In genomic region chr5:40776658-40776977, GRCh38 we compare ENCODE assay signal across 22 cellular contexts. TPM values are rescaled to one million over a fixed set of nuclear protein-coding genes. Genes with fewer than 3 reads are reported as not detected.
A peak's percentile ranks its signal among the peaks of the same experiment; 100 is the strongest.
DNase-seq lines count a peak whose midpoint lies in the region; ATAC-seq and TF ChIP-seq lines count a peak whose summit lies in the region.
"Had no signal": no experiment of that assay in that cellular context is flagged by ENCODE, and none has a peak within 500 bp of the region (broad histone marks: within the 10 kb centered on the region; RNA-seq: fewer than 3 reads in every experiment).

No MANE protein-coding gene starts in this region.

- no peak for DNase-seq in activated CD4-positive, alpha-beta memory T cell treated with anti-CD3 and anti-CD28 coated beads for 36 hours
- DNase-seq in activated CD4-positive, alpha-beta memory T cell treated with anti-CD3 and anti-CD28 coated beads, Interleukin-2, amount 10 ng/mL, durations not matched to agents 7 days and 5 days, result no peak
- no peak for DNase-seq in LNCaP clone FGC (ENCODE audit: low read depth)
- DNase-seq in activated T-helper 2 cell treated with anti-CD3 and anti-CD28 coated beads, Interferon-gamma antibody, Interleukin-2, Interleukin-4, amounts not matched to agents 10 μg/mL and 5 μg/mL and 100 μg/mL, durations not matched to agents 14 hours and 24 hours and 36 hours (ENCODE audit: low spot score), result no peak
- DNase-seq in midbrain (lab: John Stamatoyannopoulos, UW), result no peak
- DNase-seq in activated CD8-positive, alpha-beta memory T cell treated with anti-CD3 and anti-CD28 coated beads, Interleukin-2, amount 50 U/mL, for 48 hours, result no peak
- DNase-seq: activated naive CD8-positive, alpha-beta T cell treated with anti-CD3 and anti-CD28 coated beads, Interleukin-2, amount 50 U/mL, for 24 hours; body of pancreas; Caco-2; effector memory CD8-positive, alpha-beta T cell; esophagus squamous epithelium; naive thymus-derived CD4-positive, alpha-beta T cell; NCI-H1417; NCI-H524 treated with DMSO at 0.1 percent for 48 hours; ovary; right lobe of liver; SK-N-SH had no signal

- no peak overlapping the region for H3K4me3 Mint-ChIP-seq in activated CD4-positive, alpha-beta memory T cell treated with anti-CD3 and anti-CD28 coated beads for 36 hours
- no peak overlapping the region for H3K4me3 Mint-ChIP-seq in activated CD4-positive, alpha-beta memory T cell treated with anti-CD3 and anti-CD28 coated beads, Interleukin-2, amount 10 ng/mL, durations not matched to agents 7 days and 5 days
- no peak overlapping the region for H3K4me3 Mint-ChIP-seq in activated T-helper 2 cell treated with anti-CD3 and anti-CD28 coated beads, Interferon-gamma antibody, Interleukin-2, Interleukin-4, amounts not matched to agents 10 μg/mL and 5 μg/mL and 100 μg/mL, durations not matched to agents 14 hours and 24 hours and 36 hours (ENCODE audit: low read depth)
- H3K4me3 Mint-ChIP-seq: activated naive CD8-positive, alpha-beta T cell treated with anti-CD3 and anti-CD28 coated beads, Interleukin-2, amount 50 U/mL, for 24 hours; effector memory CD8-positive, alpha-beta T cell; naive thymus-derived CD4-positive, alpha-beta T cell had no signal

- peaks cover 47% of the 10 kb centered on the region for H3K36me3 ChIP-seq in neutrophil
- H3K36me3 ChIP-seq: ovary had no signal

- intact Hi-C loops in activated CD4-positive, alpha-beta memory T cell treated with anti-CD3 and anti-CD28 coated beads for 36 hours (cut with micrococcal nuclease), result loop anchor here (1.0 kb wide), 1 partner anchor 20 kb away; no protein-coding TSS in a partner anchor
- intact Hi-C loops in activated T-helper 2 cell treated with anti-CD3 and anti-CD28 coated beads, Interferon-gamma antibody, Interleukin-2, Interleukin-4, amounts not matched to agents 10 μg/mL and 5 μg/mL and 100 μg/mL, durations not matched to agents 14 hours and 24 hours and 36 hours (cut with micrococcal nuclease), result loop anchor here (2.0 kb wide), 1 partner anchor 20 kb away; no protein-coding TSS in a partner anchor

- TF ChIP-seq CTCF in LNCaP clone FGC (IDR thresholded peaks at IDR 0.05; ENCODE audit: control insufficient read depth, extremely low read depth, insufficient read depth) (no peak), neutrophil (IDR thresholded peaks at IDR 0.05) (no peak)

- H3K9me3 Mint-ChIP-seq in activated CD4-positive, alpha-beta memory T cell treated with anti-CD3 and anti-CD28 coated beads for 36 hours, result no peaks in the 10 kb centered on the region
- no peaks in the 10 kb centered on the region for H3K9me3 Mint-ChIP-seq in activated CD4-positive, alpha-beta memory T cell treated with anti-CD3 and anti-CD28 coated beads, Interleukin-2, amount 10 ng/mL, durations not matched to agents 7 days and 5 days
- H3K9me3 Mint-ChIP-seq in activated T-helper 2 cell treated with anti-CD3 and anti-CD28 coated beads, Interferon-gamma antibody, Interleukin-2, Interleukin-4, amounts not matched to agents 10 μg/mL and 5 μg/mL and 100 μg/mL, durations not matched to agents 14 hours and 24 hours and 36 hours, result no peaks in the 10 kb centered on the region
- H3K9me3 Mint-ChIP-seq: activated naive CD8-positive, alpha-beta T cell treated with anti-CD3 and anti-CD28 coated beads, Interleukin-2, amount 50 U/mL, for 24 hours; effector memory CD8-positive, alpha-beta T cell had no signal

- H3K27me3 Mint-ChIP-seq in activated CD4-positive, alpha-beta memory T cell treated with anti-CD3 and anti-CD28 coated beads for 36 hours, result no peaks in the 10 kb centered on the region
- H3K27me3 Mint-ChIP-seq in activated CD4-positive, alpha-beta memory T cell treated with anti-CD3 and anti-CD28 coated beads, Interleukin-2, amount 10 ng/mL, durations not matched to agents 7 days and 5 days, result no peaks in the 10 kb centered on the region
- no peaks in the 10 kb centered on the region for H3K27me3 Mint-ChIP-seq in activated T-helper 2 cell treated with anti-CD3 and anti-CD28 coated beads, Interferon-gamma antibody, Interleukin-2, Interleukin-4, amounts not matched to agents 10 μg/mL and 5 μg/mL and 100 μg/mL, durations not matched to agents 14 hours and 24 hours and 36 hours (ENCODE audit: low read depth)
- H3K27me3 Mint-ChIP-seq: activated naive CD8-positive, alpha-beta T cell treated with anti-CD3 and anti-CD28 coated beads, Interleukin-2, amount 50 U/mL, for 24 hours; effector memory CD8-positive, alpha-beta T cell; naive thymus-derived CD4-positive, alpha-beta T cell had no signal

- no peaks in the 10 kb centered on the region for H3K27me3 ChIP-seq in neutrophil
- H3K27me3 ChIP-seq: body of pancreas, esophagus squamous epithelium, gastroesophageal sphincter, ovary, right lobe of liver had no signal

- peaks cover 47% of the 10 kb centered on the region in 2 experiments for H3K4me1 ChIP-seq in neutrophil (ENCODE audit: control insufficient read depth in 1 of 2, insufficient read depth in 1 of 2, low read depth in 1 of 2, low read length in 1 of 2)

- CTCF ChIA-PET in activated CD4-positive, alpha-beta memory T cell treated with anti-CD3 and anti-CD28 coated beads for 36 hours (lab: Charles Lee), result interaction anchor here (2.0 kb wide), 1 partner anchor 21 kb away, joined by 5 read pairs; the partner anchor contains the start of gene TTC33
- CTCF ChIA-PET in activated CD4-positive, alpha-beta memory T cell treated with anti-CD3 and anti-CD28 coated beads, Interleukin-2, amount 10 ng/mL, durations not matched to agents 7 days and 5 days (lab: Charles Lee), result interaction anchor here (2.1 kb wide), 1 partner anchor 20 kb away, joined by 6 read pairs; the partner anchor contains the start of gene TTC33

- H3K27ac Mint-ChIP-seq in activated CD4-positive, alpha-beta memory T cell treated with anti-CD3 and anti-CD28 coated beads for 36 hours, result peak overlapping the region; percentile 80
- no peak overlapping the region for H3K27ac Mint-ChIP-seq in activated CD4-positive, alpha-beta memory T cell treated with anti-CD3 and anti-CD28 coated beads, Interleukin-2, amount 10 ng/mL, durations not matched to agents 7 days and 5 days
- peak overlapping the region; percentile 51 for H3K27ac Mint-ChIP-seq in activated T-helper 2 cell treated with anti-CD3 and anti-CD28 coated beads, Interferon-gamma antibody, Interleukin-2, Interleukin-4, amounts not matched to agents 10 μg/mL and 5 μg/mL and 100 μg/mL, durations not matched to agents 14 hours and 24 hours and 36 hours

- H3K4me1 Mint-ChIP-seq in activated CD4-positive, alpha-beta memory T cell treated with anti-CD3 and anti-CD28 coated beads for 36 hours (ENCODE audit: low read depth), result peaks cover 33% of the 10 kb centered on the region
- peaks cover 14% of the 10 kb centered on the region for H3K4me1 Mint-ChIP-seq in activated CD4-positive, alpha-beta memory T cell treated with anti-CD3 and anti-CD28 coated beads, Interleukin-2, amount 10 ng/mL, durations not matched to agents 7 days and 5 days
- H3K4me1 Mint-ChIP-seq in activated T-helper 2 cell treated with anti-CD3 and anti-CD28 coated beads, Interferon-gamma antibody, Interleukin-2, Interleukin-4, amounts not matched to agents 10 μg/mL and 5 μg/mL and 100 μg/mL, durations not matched to agents 14 hours and 24 hours and 36 hours (ENCODE audit: low read depth), result peaks cover 18% of the 10 kb centered on the region

- H3K9me3 ChIP-seq in neutrophil, result no peaks in the 10 kb centered on the region
- H3K9me3 ChIP-seq: body of pancreas, Caco-2, esophagus squamous epithelium, gastroesophageal sphincter, ovary, right lobe of liver, SK-N-SH had no signal

- POLR2A ChIA-PET in activated CD4-positive, alpha-beta memory T cell treated with anti-CD3 and anti-CD28 coated beads for 36 hours (lab: Charles Lee), result interaction anchor here (1.0 kb wide), 2 partner anchors 21 to 99 kb away, joined by 3 read pairs; no protein-coding TSS in a partner anchor
- POLR2A ChIA-PET in activated CD4-positive, alpha-beta memory T cell treated with anti-CD3 and anti-CD28 coated beads, Interleukin-2, amount 10 ng/mL, durations not matched to agents 7 days and 5 days (lab: Charles Lee), result interaction anchor here (1.4 kb wide), 1 partner anchor 12 kb away, joined by 3 read pairs; no protein-coding TSS in a partner anchor

- H3K27ac ChIP-seq in neutrophil, result peak overlapping the region; percentile 70
- H3K27ac ChIP-seq: esophagus squamous epithelium, gastroesophageal sphincter, ovary, RWPE1 had no signal

- H3K4me3 ChIP-seq in LNCaP clone FGC (ENCODE audit: low read depth, low read length) (peak overlapping the region; percentile 30), neutrophil (ENCODE audit: low read depth in 1 of 2, low read length in 1 of 2) (no peak overlapping the region)
- H3K4me3 ChIP-seq: body of pancreas, gastroesophageal sphincter, ovary, right lobe of liver had no signal

- ATAC-seq in HG02571 (IDR thresholded peaks at IDR 0.05; ENCODE audit: unreplicated experiment), result no peak
- ATAC-seq: activated CD4-positive, CD25-positive, alpha-beta regulatory T cell treated with anti-CD3 and anti-CD28 coated beads, Interleukin-2, amount 50 U/mL, for 24 hours; activated naive CD8-positive, alpha-beta T cell treated with anti-CD3 and anti-CD28 coated beads, Interleukin-2, amount 50 U/mL, for 24 hours; body of pancreas; effector memory CD8-positive, alpha-beta T cell; gastroesophageal sphincter; naive thymus-derived CD4-positive, alpha-beta T cell; right lobe of liver had no signal

- peaks cover 14% of the 10 kb centered on the region for H3K36me3 Mint-ChIP-seq in activated CD4-positive, alpha-beta memory T cell treated with anti-CD3 and anti-CD28 coated beads for 36 hours
- H3K36me3 Mint-ChIP-seq in activated CD4-positive, alpha-beta memory T cell treated with anti-CD3 and anti-CD28 coated beads, Interleukin-2, amount 10 ng/mL, durations not matched to agents 7 days and 5 days (ENCODE audit: low read depth), result peaks cover 57% of the 10 kb centered on the region
- peaks cover 42% of the 10 kb centered on the region for H3K36me3 Mint-ChIP-seq in activated T-helper 2 cell treated with anti-CD3 and anti-CD28 coated beads, Interferon-gamma antibody, Interleukin-2, Interleukin-4, amounts not matched to agents 10 μg/mL and 5 μg/mL and 100 μg/mL, durations not matched to agents 14 hours and 24 hours and 36 hours (ENCODE audit: low read depth)

RNA-seq across cellular contexts. Expression of gene TTC33, which starts 20.9 kb away (rescaled TPM):
- total RNA-seq in activated CD4-positive, alpha-beta memory T cell treated with anti-CD3 and anti-CD28 coated beads for 36 hours, result 10 to 100 TPM; 30.2 to 34.1 TPM
- 10 to 100 TPM; 19.6 to 19.9 TPM for total RNA-seq in activated CD4-positive, alpha-beta memory T cell treated with anti-CD3 and anti-CD28 coated beads, Interleukin-2, amount 10 ng/mL, durations not matched to agents 7 days and 5 days
- total RNA-seq in activated T-helper 2 cell treated with anti-CD3 and anti-CD28 coated beads, Interferon-gamma antibody, Interleukin-2, Interleukin-4, amounts not matched to agents 10 μg/mL and 5 μg/mL and 100 μg/mL, durations not matched to agents 14 hours and 24 hours and 36 hours, result 29.0 and 29.3 TPM in 2 replicates

RNA-seq across cellular contexts. Expression of gene PRKAA1, which starts 21.6 kb away (rescaled TPM):
- total RNA-seq in activated CD4-positive, alpha-beta memory T cell treated with anti-CD3 and anti-CD28 coated beads for 36 hours, result 10 to 100 TPM; 54.4 to 55.6 TPM
- total RNA-seq in activated CD4-positive, alpha-beta memory T cell treated with anti-CD3 and anti-CD28 coated beads, Interleukin-2, amount 10 ng/mL, durations not matched to agents 7 days and 5 days, result 10 to 100 TPM; 76.6 to 77.7 TPM
- 61.2 and 61.7 TPM in 2 replicates for total RNA-seq in activated T-helper 2 cell treated with anti-CD3 and anti-CD28 coated beads, Interferon-gamma antibody, Interleukin-2, Interleukin-4, amounts not matched to agents 10 μg/mL and 5 μg/mL and 100 μg/mL, durations not matched to agents 14 hours and 24 hours and 36 hours

RNA-seq across cellular contexts. Expression of gene RPL37, which starts 58.4 kb away (rescaled TPM):
- total RNA-seq in activated CD4-positive, alpha-beta memory T cell treated with anti-CD3 and anti-CD28 coated beads for 36 hours, result 1,000 to 10,000 TPM; 1,815 to 1,873 TPM
- total RNA-seq in activated CD4-positive, alpha-beta memory T cell treated with anti-CD3 and anti-CD28 coated beads, Interleukin-2, amount 10 ng/mL, durations not matched to agents 7 days and 5 days, result 1,000 to 10,000 TPM; 1,494 to 1,565 TPM
- 1,583 and 1,632 TPM in 2 replicates for total RNA-seq in activated T-helper 2 cell treated with anti-CD3 and anti-CD28 coated beads, Interferon-gamma antibody, Interleukin-2, Interleukin-4, amounts not matched to agents 10 μg/mL and 5 μg/mL and 100 μg/mL, durations not matched to agents 14 hours and 24 hours and 36 hours
